8 cellular contexts compared by ENCODE assay signal in genomic region chr19:43639507-43640423, GRCh38. TPM values are rescaled to one million over a fixed set of nuclear protein-coding genes. Genes with fewer than 3 reads are reported as not detected.
DNase-seq lines count a peak whose midpoint lies in the region; ATAC-seq, FAIRE-seq and TF ChIP-seq lines count a peak whose summit lies in the region.

Gene CADM4 (minus strand): TSS chr19:43639850. CDS start chr19:43639790, 60 bp downstream.

- peak within 1 kb of the TSS; percentile 27 to 37 for H3K27ac ChIP-seq in uterus

- peak; percentile 28 for DNase-seq in ELR (ENCODE audit: low read depth)
- DNase-seq in NCI-H774 (lab: John Stamatoyannopoulos, UW): peak; percentile 42
- peak; percentile 82 for DNase-seq in activated effector memory CD4-positive, alpha-beta T cell treated with anti-CD3 and anti-CD28 coated beads, Interleukin-2, amount 50 U/mL, for 16 hours
- DNase-seq in frontal cortex (ENCODE audit: low spot score in 2 of 2): peak; percentile 72 to 82
- DNase-seq in occipital lobe (lab: John Stamatoyannopoulos, UW): peak; percentile 26
- peak; percentile 33 to 36 for DNase-seq in uterus

- H3K4me3 ChIP-seq in uterus: peak within 1 kb of the TSS; percentile 49 to 52

- no peaks in the 10 kb centered on the region for H3K27me3 ChIP-seq in uterus

- no peaks in the 10 kb centered on the region for H3K36me3 ChIP-seq in uterus

- H3K4me1 ChIP-seq in uterus: peaks cover 0 to 13% of the 10 kb centered on the region in 2 donors

- ATAC-seq in HG03457 (IDR thresholded peaks at IDR 0.05; ENCODE audit: unreplicated experiment): no peak
- no peak for ATAC-seq in HG03025 (IDR thresholded peaks at IDR 0.05; ENCODE audit: low FRiP score, unreplicated experiment)

- intact Hi-C loops in uterus (cut with DNase I; ENCODE audit: low total_unique reads): no loop called here

- no peak for TF ChIP-seq CTCF in uterus (IDR thresholded peaks at IDR 0.05)

- FAIRE-seq in frontal cortex (lab: Jason Lieb, UNC): no peak

- H3K9me3 ChIP-seq in uterus: no peaks in the 10 kb centered on the region

- no peak for TF ChIP-seq POLR2A in uterus (IDR thresholded peaks at IDR 0.05)

RNA-seq across cellular contexts. Expression of gene CADM4, which starts in this region (rescaled TPM):
- total RNA-seq in frontal cortex (93.3 TPM), occipital lobe (98.4 TPM), uterus (10 to 100 TPM in 2 of 4 donors, 1 to 10 TPM in 2; 2.1 to 18.6 (median 10.5) TPM)

Comparison
In these comparisons a context has a peak if more than half of its experiments do, and no peak if none do; other contexts are left out.
1. DNase-seq: peak in every context shown above with its lines; median percentile 82 in activated effector memory CD4-positive, alpha-beta T cell treated with anti-CD3 and anti-CD28 coated beads, Interleukin-2, amount 50 U/mL, for 16 hours; 77 in frontal cortex; 42 in NCI-H774; 34 in uterus; 28 in ELR; 26 in occipital lobe.